Comparison of ENCODE assay signal across 8 cellular contexts in the genomic region with DNA sequence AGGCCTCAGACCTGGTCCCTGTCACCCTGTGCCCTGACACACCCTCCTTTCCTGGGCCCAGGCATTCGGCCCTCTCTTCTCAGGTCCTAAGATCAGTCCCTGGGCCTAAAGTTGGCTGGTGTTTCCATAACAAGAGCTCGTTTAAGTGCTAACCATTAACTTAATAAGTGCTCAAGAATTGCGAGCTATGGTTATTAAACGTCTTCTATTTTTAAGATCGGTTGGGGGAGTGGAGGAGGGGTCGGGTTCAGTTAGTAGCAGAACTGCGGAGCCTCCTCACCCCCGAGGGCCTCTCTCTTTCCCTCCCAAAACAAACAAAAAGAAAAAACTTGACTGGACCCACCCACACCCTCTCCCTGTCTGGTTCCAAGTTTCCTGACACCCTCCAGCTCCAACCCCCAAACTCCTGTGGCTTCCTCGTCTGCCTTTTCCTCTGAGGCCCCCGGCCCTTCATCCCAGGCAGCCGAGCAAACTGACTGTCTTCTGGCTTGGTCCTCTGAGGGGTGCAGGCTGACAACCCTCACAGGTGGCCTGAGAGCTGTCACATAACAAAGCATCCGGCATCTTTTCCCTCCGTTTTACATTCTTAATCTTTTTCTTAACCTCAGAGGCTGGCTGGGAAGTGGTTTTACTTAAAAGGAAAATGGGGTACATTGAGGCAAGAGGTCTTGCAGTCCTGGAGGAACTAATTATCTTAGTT. TPM values are rescaled to one million over a fixed set of nuclear protein-coding genes. Genes with fewer than 3 reads are reported as not detected.
DNase-seq lines count a peak whose midpoint lies in the region; TF ChIP-seq lines count a peak whose summit lies in the region.

No MANE protein-coding gene starts in this region.

- H3K4me3 ChIP-seq in Caco-2 (ENCODE audit: low read depth, low read length) (peak overlapping the region; percentile 90), Loucy (ENCODE audit: low read length, poor library complexity, severe bottlenecking) (peak overlapping the region; percentile 96), duodenal mucosa (ENCODE audit: low read depth in 1 of 2, low read length in 2 of 2) (peak overlapping the region; percentile 96 to 97)

- H3K36me3 Mint-ChIP-seq in Caco-2 (ENCODE audit: insufficient read depth, unreplicated experiment) (peaks cover 44% of the 10 kb centered on the region), neural crest cell (ENCODE audit: low read depth) (peaks cover 6% of the 10 kb centered on the region)

- H3K9me2 ChIP-seq in Loucy (replicated peaks; ENCODE audit: low read depth, low read length): no peaks in the 10 kb centered on the region

- H3K4me1 ChIP-seq in Caco-2 (peaks cover 8% of the 10 kb centered on the region), Loucy (ENCODE audit: insufficient read depth, low read length, poor library complexity, severe bottlenecking) (peaks cover 56% of the 10 kb centered on the region), duodenal mucosa (ENCODE audit: control insufficient read depth in 1 of 2, insufficient read depth in 2 of 2, low read length in 2 of 2) (peaks cover 23 to 32% of the 10 kb centered on the region in 2 donors)

- H3K36me3 ChIP-seq in Caco-2 (ENCODE audit: control insufficient read depth, insufficient read depth, low read length): peaks cover 2% of the 10 kb centered on the region; the same call in 1 of the 2 replicates
- H3K36me3 ChIP-seq in Loucy (ENCODE audit: insufficient read depth, low read length): no peaks in the 10 kb centered on the region
- H3K36me3 ChIP-seq in duodenal mucosa (ENCODE audit: control insufficient read depth in 1 of 2, insufficient read depth in 2 of 2, low read length in 2 of 2): peaks cover 0 to 8% of the 10 kb centered on the region in 2 donors

- peak overlapping the region; percentile 92 for H3K4me3 Mint-ChIP-seq in Caco-2 (ENCODE audit: unreplicated experiment)
- H3K4me3 Mint-ChIP-seq in neural crest cell: peak overlapping the region; percentile 97

- H2AFZ ChIP-seq in Loucy (ENCODE audit: low read length): peak overlapping the region; percentile 76; the same call in 1 of the 2 replicates

- H3K9me3 ChIP-seq in Caco-2: no peaks in the 10 kb centered on the region
- no peaks in the 10 kb centered on the region for H3K9me3 ChIP-seq in Loucy (ENCODE audit: insufficient read depth, low read depth, low read length)
- H3K9me3 ChIP-seq in duodenal mucosa (ENCODE audit: control insufficient read depth in 1 of 2, low read length in 2 of 2): no peaks in the 10 kb centered on the region

- CTCF ChIA-PET in Caco-2 (lab: Charles Lee): interaction anchor here (1.1 to 1.6 kb wide), 3 partner anchors 9 to 69 kb away, joined by 4 to 6 read pairs (median 5); no protein-coding TSS in a partner anchor
- CTCF ChIA-PET in GM10248 (lab: Yijun Ruan, JAX): interaction anchor here (0.8 to 2.1 kb wide), 10 partner anchors 8 to 326 kb away, joined by 3 to 8 read pairs (median 5); no protein-coding TSS in a partner anchor

- peak overlapping the region; percentile 99 for H3K27ac ChIP-seq in duodenal mucosa (ENCODE audit: low read depth, low read length)

- peak overlapping the region; percentile 91 for H3K4me2 ChIP-seq in Loucy (ENCODE audit: low read depth, low read length, poor library complexity, severe bottlenecking)

- peaks cover 48% of the 10 kb centered on the region for H4K20me1 ChIP-seq in Loucy (ENCODE audit: insufficient read depth, low read length, poor library complexity, severe bottlenecking)

- no peaks in the 10 kb centered on the region for H3K27me3 Mint-ChIP-seq in Caco-2 (ENCODE audit: insufficient read depth, unreplicated experiment)
- no peaks in the 10 kb centered on the region for H3K27me3 Mint-ChIP-seq in neural crest cell (ENCODE audit: low read depth)

- peaks cover 68% of the 10 kb centered on the region for H3K79me2 ChIP-seq in Loucy (ENCODE audit: insufficient read depth, low read length)

- BruUV-seq in Caco-2 (replicated peaks; lab: Mats Ljungman, UMichigan): no TSS peak

- H3K9ac ChIP-seq in Loucy (ENCODE audit: low read depth, low read length, poor library complexity, severe bottlenecking) (peak overlapping the region; percentile 90), duodenal mucosa (ENCODE audit: low read depth in 1 of 2, low read length in 2 of 2) (peak overlapping the region; percentile 92 to 94)

- POLR2A ChIA-PET in Caco-2 (lab: Charles Lee) (interaction anchor here (0.8 kb wide), 1 partner anchor 132 kb away, joined by 3 read pairs; no protein-coding TSS in a partner anchor), GM10248 (lab: Yijun Ruan, JAX) (interaction anchor here (0.6 to 1.6 kb wide), 5 partner anchors 12 to 1304 kb away, joined by 3 to 4 read pairs (median 3); a partner anchor contains a TSS)

- H3K27ac Mint-ChIP-seq in Caco-2 (ENCODE audit: unreplicated experiment) (peak overlapping the region; percentile 99), neural crest cell (ENCODE audit: unreplicated experiment) (peak overlapping the region; percentile 62)

- H3K9me3 Mint-ChIP-seq in Caco-2 (ENCODE audit: unreplicated experiment): no peaks in the 10 kb centered on the region
- no peaks in the 10 kb centered on the region for H3K9me3 Mint-ChIP-seq in neural crest cell

- peak in 1 of 2 experiments; percentile 39 for DNase-seq in Caco-2
- DNase-seq in neural crest cell (ENCODE audit: low read depth, low spot score): no peak
- DNase-seq in hepatic stellate cell (ENCODE audit: low spot score): no peak
- DNase-seq in stimulated activated CD4-positive, alpha-beta T cell treated with anti-CD3 and anti-CD28 coated beads, Interleukin-2, amount 100 ng/mL, for 48 hours: no peak
- DNase-seq in GM10248 (ENCODE audit: extremely low spot score): no peak
- no peak for DNase-seq in activated CD4-positive, alpha-beta T cell treated with anti-CD3 and anti-CD28 coated beads for 4 hours

- TF ChIP-seq CTCF in Caco-2 (IDR thresholded peaks at IDR 0.05; ENCODE audit: insufficient read depth in 1 of 2, low read depth in 1 of 2, low read length in 1 of 2, severe bottlenecking in 1 of 2, unreplicated experiment in 1 of 2) (no peak), Loucy (conservative IDR thresholded peaks at IDR 0.05; ENCODE audit: low read length) (no peak), neural crest cell (conservative IDR thresholded peaks at IDR 0.05) (no peak), GM10248 (IDR thresholded peaks at IDR 0.05; ENCODE audit: control extremely low read depth, extremely low read depth, low read depth, missing control alignments) (no peak)

- intact Hi-C loops in Caco-2 (cut with micrococcal nuclease; ENCODE audit: unreplicated experiment): loop anchor here (5.0 kb wide), 1 partner anchor 69 kb away; no protein-coding TSS in a partner anchor

- H3K27me3 ChIP-seq in Caco-2 (replicated peaks; ENCODE audit: control insufficient read depth, insufficient read depth, low read length): no peaks in the 10 kb centered on the region
- H3K27me3 ChIP-seq in Loucy (ENCODE audit: insufficient read depth, low read length, poor library complexity, severe bottlenecking): no peaks in the 10 kb centered on the region
- no peaks in the 10 kb centered on the region for H3K27me3 ChIP-seq in duodenal mucosa (ENCODE audit: control insufficient read depth in 1 of 2, insufficient read depth in 2 of 2, low read length in 2 of 2)

- H3F3A ChIP-seq in Loucy (ENCODE audit: low read depth): no peaks in the 10 kb centered on the region

- H3K4me1 Mint-ChIP-seq in Caco-2 (ENCODE audit: low read depth, unreplicated experiment) (peaks cover 19% of the 10 kb centered on the region), neural crest cell (peaks cover 41% of the 10 kb centered on the region)

RNA-seq across cellular contexts. Expression of a gene that starts 2.0 kb away (rescaled TPM):
- total RNA-seq in Caco-2 (2022) (40.1 and 40.2 TPM in 2 replicates), neural crest cell (35.7 and 36.0 TPM in 2 replicates)
